Comparison of ENCODE assay signal across 13 cellular contexts in the genomic region with DNA sequence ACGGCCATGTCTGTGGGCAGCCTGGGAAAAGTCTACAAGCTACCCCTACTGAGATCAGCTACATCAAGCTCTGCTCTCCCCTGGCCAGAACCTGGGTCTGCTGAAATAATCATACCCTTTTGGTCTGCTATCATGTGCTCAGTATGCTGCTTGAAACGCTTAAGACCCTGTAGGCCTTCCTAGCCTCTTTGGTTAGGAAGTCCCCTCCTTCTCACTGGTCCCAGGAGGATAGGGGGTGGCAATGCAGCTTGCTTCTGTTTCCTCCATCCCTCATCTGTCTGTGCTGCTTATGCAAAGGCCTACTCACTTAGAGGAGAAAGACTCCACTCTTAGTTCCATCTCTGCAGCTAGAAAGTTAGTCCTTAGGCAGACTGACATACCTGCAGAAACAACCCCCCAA.
DNase-seq lines count a peak whose midpoint lies in the region; ATAC-seq and TF ChIP-seq lines count a peak whose summit lies in the region.
"Had no signal": no experiment of that assay in that cellular context is flagged by ENCODE, and none has a peak within 500 bp of the region (broad histone marks: within the 10 kb centered on the region; RNA-seq: fewer than 3 reads in every experiment).

No MANE protein-coding gene starts in this region.

- no peak overlapping the region for H2BK15ac ChIP-seq in mesenchymal stem cell (ENCODE audit: low read depth, poor library complexity, severe bottlenecking)

- H2BK120ac ChIP-seq in mesenchymal stem cell (ENCODE audit: low read depth, low read length): no peak overlapping the region

- peaks cover 68% of the 10 kb centered on the region for H3K4me1 Mint-ChIP-seq in activated CD4-positive, alpha-beta T cell treated with anti-CD3 and anti-CD28 coated beads, Interleukin-2, amount 10 ng/mL, durations not matched to agents 24 days and 14 days
- H3K4me1 Mint-ChIP-seq in HFFc6 (ENCODE audit: low read depth): peaks cover 9% of the 10 kb centered on the region

- no peaks in the 10 kb centered on the region for H4K20me1 ChIP-seq in OCI-LY3 (ENCODE audit: insufficient read depth, low read length)

- no peaks in the 10 kb centered on the region for H3K79me1 ChIP-seq in mesenchymal stem cell (replicated peaks; ENCODE audit: low read length, poor library complexity, severe bottlenecking)

- no peak overlapping the region for H3K18ac ChIP-seq in mesenchymal stem cell (ENCODE audit: low read depth in 1 of 2, low read length in 2 of 2)

- ATAC-seq in GM19372 (IDR thresholded peaks at IDR 0.05; ENCODE audit: low read depth, unreplicated experiment) (peak; percentile 26), esophagus mucosa (no peak)

- no peak overlapping the region for H3K14ac ChIP-seq in mesenchymal stem cell (ENCODE audit: low read length in 2 of 2)

- H3K79me2 ChIP-seq in OCI-LY3 (ENCODE audit: low read length): no peaks in the 10 kb centered on the region

- peak overlapping the region; percentile 4 for H4K91ac ChIP-seq in mesenchymal stem cell (ENCODE audit: low read length)

- no peak overlapping the region for H3K23ac ChIP-seq in mesenchymal stem cell (ENCODE audit: low read length in 2 of 2)

- WGBS in mesenchymal stem cell: 83% methylated on average over 2 of the region's 2 CpGs

- no peak overlapping the region for H4K8ac ChIP-seq in mesenchymal stem cell (ENCODE audit: low read length)

- H3K4me2 ChIP-seq in OCI-LY3 (ENCODE audit: low read length) (peak overlapping the region; percentile 16), mesenchymal stem cell (ENCODE audit: low read length, poor library complexity, severe bottlenecking) (no peak overlapping the region)
- H3K4me2 ChIP-seq: neural progenitor cell had no signal

- DNase-seq in activated CD4-positive, alpha-beta T cell treated with anti-CD3 and anti-CD28 coated beads, Interleukin-2, amount 10 ng/mL, durations not matched to agents 24 days and 14 days: no peak
- no peak for DNase-seq in activated CD4-positive, alpha-beta T cell treated with anti-CD3 and anti-CD28 coated beads, Interleukin-2, amount 50 U/mL, for 1 hour
- DNase-seq in mesenchymal stem cell (no peak), NCI-H510A treated with DMSO at 0.1 percent for 48 hours (lab: John Stamatoyannopoulos, UW) (no peak), HFFc6 (no peak)
- DNase-seq: T1000 had no signal

- TF ChIP-seq CTCF in OCI-LY3 (IDR thresholded peaks at IDR 0.05; ENCODE audit: low read depth, low read length) (no peak), HFFc6 (IDR thresholded peaks at IDR 0.05) (no peak)

- peaks cover 1% of the 10 kb centered on the region for H3K9me3 Mint-ChIP-seq in activated CD4-positive, alpha-beta T cell treated with anti-CD3 and anti-CD28 coated beads, Interleukin-2, amount 10 ng/mL, durations not matched to agents 24 days and 14 days
- H3K9me3 Mint-ChIP-seq in HFFc6: no peaks in the 10 kb centered on the region
- H3K9me3 Mint-ChIP-seq: activated naive CD4-positive, alpha-beta T cell treated with anti-CD3 and anti-CD28 coated beads, Interleukin-2, amount 50 U/mL, for 24 hours; neural progenitor cell had no signal

- no peaks in the 10 kb centered on the region for H3K36me3 ChIP-seq in OCI-LY3 (replicated peaks; ENCODE audit: low read depth, low read length)
- no peaks in the 10 kb centered on the region for H3K36me3 ChIP-seq in mesenchymal stem cell (ENCODE audit: control insufficient read depth in 1 of 2, insufficient read depth in 2 of 2, low read depth in 1 of 2, low read length in 2 of 2)
- H3K36me3 ChIP-seq: lower lobe of right lung, neural progenitor cell had no signal

- H3K27me3 Mint-ChIP-seq in activated CD4-positive, alpha-beta T cell treated with anti-CD3 and anti-CD28 coated beads, Interleukin-2, amount 10 ng/mL, durations not matched to agents 24 days and 14 days: no peaks in the 10 kb centered on the region
- H3K27me3 Mint-ChIP-seq in HFFc6 (ENCODE audit: insufficient read depth): peaks cover 5% of the 10 kb centered on the region; the same call in 1 of the 2 replicates
- H3K27me3 Mint-ChIP-seq: activated naive CD4-positive, alpha-beta T cell treated with anti-CD3 and anti-CD28 coated beads, Interleukin-2, amount 50 U/mL, for 24 hours had no signal

- H2AFZ ChIP-seq in OCI-LY3 (ENCODE audit: low read depth, low read length): 0 out of 2 replicates have a peak overlapping the region, but pooled peaks have one; percentile 6
- no peak overlapping the region for H2AFZ ChIP-seq in mesenchymal stem cell (ENCODE audit: low read depth, low read length)
- H2AFZ ChIP-seq: neural progenitor cell had no signal

- H3K27me3 ChIP-seq in OCI-LY3 (ENCODE audit: low read depth, low read length): no peaks in the 10 kb centered on the region
- peaks cover 0 to 9% of the 10 kb centered on the region in 2 experiments for H3K27me3 ChIP-seq in mesenchymal stem cell (ENCODE audit: control insufficient read depth in 1 of 2, insufficient read depth in 1 of 2, low read length in 2 of 2)
- H3K27me3 ChIP-seq: neural progenitor cell, testis had no signal

- H3K36me3 Mint-ChIP-seq in activated CD4-positive, alpha-beta T cell treated with anti-CD3 and anti-CD28 coated beads, Interleukin-2, amount 10 ng/mL, durations not matched to agents 24 days and 14 days (ENCODE audit: low read depth): peaks cover 10% of the 10 kb centered on the region
- H3K36me3 Mint-ChIP-seq in HFFc6 (ENCODE audit: low read depth): no peaks in the 10 kb centered on the region
- H3K36me3 Mint-ChIP-seq: activated naive CD4-positive, alpha-beta T cell treated with anti-CD3 and anti-CD28 coated beads, Interleukin-2, amount 50 U/mL, for 24 hours; neural progenitor cell had no signal

- H3K27ac ChIP-seq in OCI-LY3 (ENCODE audit: low read length) (peak overlapping the region; percentile 53), mesenchymal stem cell (ENCODE audit: low read length, poor library complexity, severe bottlenecking) (no peak overlapping the region)
- H3K27ac ChIP-seq: lower lobe of right lung, neural progenitor cell, testis had no signal

- H2BK12ac ChIP-seq in mesenchymal stem cell (ENCODE audit: low read length in 2 of 2): no peak overlapping the region

- H3K9ac ChIP-seq in OCI-LY3 (ENCODE audit: low read length) (peak overlapping the region; percentile 16; the same call in 1 of the 2 replicates), mesenchymal stem cell (ENCODE audit: low read length) (no peak overlapping the region)
- H3K9ac ChIP-seq: neural progenitor cell had no signal

- H3K4me1 ChIP-seq in OCI-LY3 (ENCODE audit: low read length): peaks cover 80% of the 10 kb centered on the region
- H3K4me1 ChIP-seq in mesenchymal stem cell (ENCODE audit: control insufficient read depth, insufficient read depth, low read depth, low read length): no peaks in the 10 kb centered on the region
- H3K4me1 ChIP-seq: testis had no signal

- H3K4me3 Mint-ChIP-seq in activated CD4-positive, alpha-beta T cell treated with anti-CD3 and anti-CD28 coated beads, Interleukin-2, amount 10 ng/mL, durations not matched to agents 24 days and 14 days: no peak overlapping the region
- no peak overlapping the region for H3K4me3 Mint-ChIP-seq in HFFc6
- H3K4me3 Mint-ChIP-seq: activated naive CD4-positive, alpha-beta T cell treated with anti-CD3 and anti-CD28 coated beads, Interleukin-2, amount 50 U/mL, for 24 hours; neural progenitor cell had no signal

- H3K4me3 ChIP-seq in OCI-LY3 (ENCODE audit: low read length): no peak overlapping the region
- no peak overlapping the region for H3K4me3 ChIP-seq in mesenchymal stem cell (ENCODE audit: insufficient read depth in 1 of 2, low read depth in 1 of 2, low read length in 2 of 2)
- H3K4me3 ChIP-seq: lower lobe of right lung, neural progenitor cell, testis had no signal

- no peak overlapping the region for H2AK5ac ChIP-seq in mesenchymal stem cell (ENCODE audit: low read length, severe bottlenecking)

- H3K9me3 ChIP-seq in OCI-LY3 (ENCODE audit: insufficient read depth, low read length) (no peaks in the 10 kb centered on the region), mesenchymal stem cell (ENCODE audit: control insufficient read depth, low read length) (no peaks in the 10 kb centered on the region)
- H3K9me3 ChIP-seq: lower lobe of right lung, testis had no signal

- H3K4ac ChIP-seq in mesenchymal stem cell (ENCODE audit: low read depth in 1 of 2, low read length in 2 of 2): no peak overlapping the region

- intact Hi-C loops in activated CD4-positive, alpha-beta T cell treated with anti-CD3 and anti-CD28 coated beads, Interleukin-2, amount 10 ng/mL, durations not matched to agents 24 days and 14 days (cut with micrococcal nuclease): loop anchor here (1.0 kb wide), 5 partner anchors 11 to 209 kb away; no protein-coding TSS in a partner anchor

- H2BK5ac ChIP-seq in mesenchymal stem cell (ENCODE audit: low read depth, low read length, poor library complexity, severe bottlenecking): no peak overlapping the region

- peak overlapping the region; percentile 97 for H3K27ac Mint-ChIP-seq in activated CD4-positive, alpha-beta T cell treated with anti-CD3 and anti-CD28 coated beads, Interleukin-2, amount 10 ng/mL, durations not matched to agents 24 days and 14 days
- no peak overlapping the region for H3K27ac Mint-ChIP-seq in HFFc6
- H3K27ac Mint-ChIP-seq: neural progenitor cell had no signal
